9 cellular contexts compared by ENCODE assay signal in genomic region chr2:241791385-241791784, GRCh38. TPM values are rescaled to one million over a fixed set of nuclear protein-coding genes. Genes with fewer than 3 reads are reported as not detected.
A peak's percentile ranks its signal among the peaks of the same experiment; 100 is the strongest.
DNase-seq lines count a peak whose midpoint lies in the region; ATAC-seq, FAIRE-seq and TF ChIP-seq lines count a peak whose summit lies in the region.
"Not testable (repeated sequence)": the region's sequence is repeated elsewhere in the genome, so short reads cannot be mapped to it uniquely, and the experiment has no call there.
"Had no signal": no experiment of that assay in that cellular context is flagged by ENCODE, and none has a peak within 500 bp of the region (broad histone marks: within the 10 kb centered on the region; RNA-seq: fewer than 3 reads in every experiment).

No MANE protein-coding gene starts in this region.

- not testable (repeated sequence) for H3K79me2 ChIP-seq in HCT116 (ENCODE audit: insufficient read depth, low read length); PC-3 (ENCODE audit: low read length); mammary epithelial cell (ENCODE audit: insufficient read depth, low read length); HepG2 (ENCODE audit: insufficient read depth, low read length)

- not testable (repeated sequence) for H3K27me3 ChIP-seq in HCT116 (ENCODE audit: insufficient read depth, low read length); PC-3 (ENCODE audit: low read length); mammary epithelial cell (ENCODE audit: insufficient read depth, low read length); HepG2 (ENCODE audit: control insufficient read depth in 1 of 2, insufficient read depth in 2 of 2, low read length in 2 of 2)

- intact Hi-C loops in HCT116 (cut with micrococcal nuclease); PC-3 (cut with micrococcal nuclease); mammary epithelial cell (cut with micrococcal nuclease); HepG2 (cut with micrococcal nuclease; ENCODE audit: unreplicated experiment): not testable (repeated sequence)

- not testable (repeated sequence) for H3K36me3 ChIP-seq in HCT116 (ENCODE audit: control insufficient read depth in 1 of 2, insufficient read depth in 2 of 2, low read length in 2 of 2); PC-3 (ENCODE audit: low read depth, low read length); mammary epithelial cell (ENCODE audit: insufficient read depth, low read length); HepG2 (replicated peaks in 1 of 2; ENCODE audit: control insufficient read depth in 1 of 2, insufficient read depth in 2 of 2, low read length in 2 of 2)

- CTCF ChIA-PET in HCT116 (lab: Charles Lee); PC-3 (lab: Charles Lee); mammary epithelial cell (lab: Charles Lee; ENCODE audit: low non-redundant PET); HepG2 (lab: Yijun Ruan, JAX; ENCODE audit: low intra/inter-chr PET ratio, low total read pairs): not testable (repeated sequence)

- not testable (repeated sequence) for H3K9ac ChIP-seq in HCT116 (ENCODE audit: low read length); PC-3 (ENCODE audit: low read length); mammary epithelial cell (ENCODE audit: insufficient read depth, low read length); HepG2 (ENCODE audit: insufficient read depth, low read depth, low read length)

- peak overlapping the region; percentile 61 for H3K4me2 ChIP-seq in HCT116 (ENCODE audit: low read length)
- not testable (repeated sequence) for H3K4me2 ChIP-seq in PC-3 (ENCODE audit: low read length); mammary epithelial cell (ENCODE audit: insufficient read depth, low read depth, low read length); HepG2 (ENCODE audit: low read depth, low read length)

- not testable (repeated sequence) for H3K27ac ChIP-seq in HCT116 (ENCODE audit: low read depth, low read length); PC-3 (ENCODE audit: low read length); mammary epithelial cell (ENCODE audit: insufficient read depth, low read depth, low read length); HepG2 (ENCODE audit: extremely low read length, insufficient read depth, low read length)

- not testable (repeated sequence) for TF ChIP-seq CTCF in HCT116 (IDR thresholded peaks at IDR 0.05 in 2 of 3, conservative IDR thresholded peaks at IDR 0.05 in 1 of 3; ENCODE audit: borderline replicate concordance in 1 of 3, insufficient read depth in 1 of 3, low read depth in 2 of 3, low read length in 2 of 3); PC-3 (conservative IDR thresholded peaks at IDR 0.05; ENCODE audit: low read depth, low read length); mammary epithelial cell (conservative IDR thresholded peaks at IDR 0.05 in 1 of 2, IDR thresholded peaks at IDR 0.05 in 1 of 2; ENCODE audit: extremely low read depth in 1 of 2, insufficient read depth in 1 of 2, low read depth in 1 of 2, low read length in 2 of 2); fibroblast of the aortic adventitia (IDR thresholded peaks at IDR 0.05; ENCODE audit: insufficient read depth, low read length); HepG2 (CRISPR knock-in tag; IDR thresholded peaks at IDR 0.05)

- RAD21 ChIA-PET in HCT116 (lab: Charles Lee; ENCODE audit: low non-redundant PET in 1 of 2, low total read pairs in 2 of 2, uncharacterized antibody in 2 of 2, unreplicated experiment in 2 of 2) = not testable (repeated sequence)

- not testable (repeated sequence) for H4K20me1 ChIP-seq in HCT116 (ENCODE audit: insufficient read depth); PC-3 (ENCODE audit: low read length); mammary epithelial cell (ENCODE audit: insufficient read depth, low read length); HepG2 (ENCODE audit: insufficient read depth, low read length)

- not testable (repeated sequence) for BruUV-seq in HCT116 (replicated peaks; lab: Mats Ljungman, UMichigan); PC-3 (replicated peaks; lab: Mats Ljungman, UMichigan); mammary epithelial cell (replicated peaks; lab: Mats Ljungman, UMichigan); HepG2 (replicated peaks; lab: Mats Ljungman, UMichigan)

- H3K9me3 ChIP-seq in HCT116 (ENCODE audit: control insufficient read depth in 1 of 2, insufficient read depth in 1 of 2, low read depth in 1 of 2, low read length in 2 of 2); PC-3 (ENCODE audit: low read length); mammary epithelial cell (replicated peaks; ENCODE audit: insufficient read depth, low read length); HepG2 (ENCODE audit: low read length): not testable (repeated sequence)

- WGBS in mammary epithelial cell (ENCODE audit: low coverage, missing lambda C conversion rate) = 6% methylated on average over 3 of the region's 3 CpGs
- WGBS in HepG2 (ENCODE audit: low lambda C conversion rate) = 53% methylated on average over 3 of the region's 3 CpGs

- dilution Hi-C loops in mammary epithelial cell (cut with HindIII; ENCODE audit: low sequenced_read_pairs) = not testable (repeated sequence)

- not testable (repeated sequence) for H3F3A ChIP-seq in PC-3 (ENCODE audit: low read length, unreplicated experiment)

- not testable (repeated sequence) for H3K4me3 ChIP-seq in HCT116 (replicated peaks in 1 of 2; ENCODE audit: low read depth in 1 of 2, low read length in 2 of 2); PC-3 (ENCODE audit: low read length); mammary epithelial cell (replicated peaks in 1 of 3; ENCODE audit: insufficient read depth in 1 of 3, low read depth in 2 of 3, low read length in 3 of 3); fibroblast of the aortic adventitia (ENCODE audit: low read depth, low read length); HepG2 (replicated peaks in 1 of 3; ENCODE audit: insufficient read depth in 1 of 3, low read depth in 2 of 3, low read length in 3 of 3)

- FAIRE-seq in HepG2 (lab: Jason Lieb, UNC) = not testable (repeated sequence)

- not testable (repeated sequence) for TF ChIP-seq RAD21 in HCT116 (IDR thresholded peaks at IDR 0.05; ENCODE audit: low read depth); HepG2 (CRISPR knock-in tag; IDR thresholded peaks at IDR 0.05)

- H3K4me1 ChIP-seq in HCT116 (ENCODE audit: control insufficient read depth in 1 of 2, insufficient read depth in 2 of 2, low read length in 2 of 2) (peaks cover 21 to 31% of the 10 kb centered on the region in 2 experiments), HepG2 (ENCODE audit: insufficient read depth, low read length) (peaks cover 20% of the 10 kb centered on the region)
- not testable (repeated sequence) for H3K4me1 ChIP-seq in PC-3 (ENCODE audit: insufficient read depth, low read length); mammary epithelial cell (ENCODE audit: insufficient read depth, low read length)

- H2AFZ ChIP-seq in HCT116 (ENCODE audit: low read depth, low read length, poor library complexity, severe bottlenecking); PC-3 (ENCODE audit: low read length); mammary epithelial cell (ENCODE audit: low read depth, low read length); HepG2 (ENCODE audit: low read length): not testable (repeated sequence)

- not testable (repeated sequence) for TF ChIP-seq EP300 in HepG2 (IDR thresholded peaks at IDR 0.05; ENCODE audit: low read depth in 2 of 2, low read length in 2 of 2); HepG2 (CRISPR knock-in tag; IDR thresholded peaks at IDR 0.05; ENCODE audit: borderline replicate concordance)

- peak; percentile 64 for ATAC-seq in HCT116
- not testable (repeated sequence) for ATAC-seq in PC-3, HepG2

- H3K9me2 ChIP-seq in HCT116 (ENCODE audit: insufficient read depth); PC-3 (replicated peaks; ENCODE audit: low read length): not testable (repeated sequence)

- not testable (repeated sequence) for TF ChIP-seq POLR2A in HCT116 (IDR thresholded peaks at IDR 0.05; ENCODE audit: borderline replicate concordance, extremely low read depth, insufficient read depth, insufficient read length); HepG2 (IDR thresholded peaks at IDR 0.05; ENCODE audit: insufficient read depth in 1 of 2, low read depth in 2 of 2, low read length in 2 of 2)

- POLR2A ChIA-PET in HCT116 (lab: Charles Lee); PC-3 (lab: Charles Lee; ENCODE audit: unreplicated experiment): not testable (repeated sequence)
- POLR2A ChIA-PET in HepG2 (lab: Yijun Ruan, JAX) = interaction anchor here (12.8 kb wide), 1 partner anchor 18 kb away, joined by 100 read pairs; no protein-coding TSS in a partner anchor

- in situ Hi-C loops in mammary epithelial cell (cut with MboI; ENCODE audit: low sequenced_read_pairs in 2 of 2); HepG2 (cut with HindIII; ENCODE audit: extremely low pct_ligation_motif_present, low pct_unique_long_range_greater_than_20kb): not testable (repeated sequence)

- DNase-seq in A172 (ENCODE audit: low spot score) (peak; percentile 81), HCT116 (ENCODE audit: low read depth, low spot score) (peak; percentile 10), PC-3 (peak; percentile 59), SW480 (ENCODE audit: low spot score) (peak; percentile 56), mammary epithelial cell (peak; percentile 19), fibroblast of the aortic adventitia (ENCODE audit: low read depth) (peak; percentile 66)
- not testable (repeated sequence) for DNase-seq in HepG2 (ENCODE audit: low spot score)

RNA-seq across cellular contexts. Expression of gene GAL3ST2, which starts 14.8 kb away (rescaled TPM):
- not detected in 2 replicates for total RNA-seq in A172 (2014; rRNA removed; shearing (Covaris generic))
- total RNA-seq in HCT116 (2021; ENCODE audit: unreplicated experiment) (0.44 TPM), PC-3 (2014; rRNA removed) (not detected in 2 replicates), mammary epithelial cell (not detected), fibroblast of the aortic adventitia (ENCODE audit: low replicate concordance) (0.25 TPM in 1 of 2 replicates, not detected in the other), HepG2 (2016; rRNA removed; fragmentation: Illumina TruSeq; extraction: Trizol) (0.20 and 0.72 TPM in 2 replicates)
- polyA plus RNA-seq in HCT116 (2012) = 0.10 and 0.25 TPM in 2 replicates
- polyA plus RNA-seq in mammary epithelial cell (not detected), HepG2 (2011; rRNA removed) (0.17 and 0.30 TPM in 2 replicates)
- polyA minus RNA-seq in mammary epithelial cell = not detected
- 0.30 TPM in 1 of 2 replicates, not detected in the other for total RNA-seq in HepG2 (2016; cell fraction: cytosol; rRNA removed; fragmentation: Illumina TruSeq; extraction: Trizol; ENCODE audit: low read depth)
- total RNA-seq in HepG2 (2016; cell fraction: insoluble cytoplasmic fraction; rRNA removed; fragmentation: Illumina TruSeq; extraction: Trizol) = 0.32 and 0.36 TPM in 2 replicates
- 0.34 and 0.52 TPM in 2 replicates for total RNA-seq in HepG2 (2016; cell fraction: membrane; rRNA removed; fragmentation: Illumina TruSeq; extraction: Trizol)
- 0.72 and 0.75 TPM in 2 replicates for total RNA-seq in HepG2 (2016; cell fraction: nucleus; rRNA removed; fragmentation: Illumina TruSeq; extraction: Trizol)
- polyA plus RNA-seq in HepG2 (2011; cell fraction: cytosol; rRNA removed) = 0.14 and 0.27 TPM in 2 replicates
- polyA plus RNA-seq in HepG2 (2011; cell fraction: nucleus; rRNA removed) = 4.0 and 5.9 TPM in 2 replicates
- 0.87 and 1.1 TPM in 2 replicates for polyA plus RNA-seq in HepG2 (2012)
- polyA plus RNA-seq in HepG2 (2016; cell fraction: cytosol; fragmentation: Illumina TruSeq; extraction: Trizol; ENCODE audit: low read depth) = 0.07 TPM in 1 of 2 replicates, not detected in the other
- polyA plus RNA-seq in HepG2 (2016; cell fraction: insoluble cytoplasmic fraction; fragmentation: Illumina TruSeq; extraction: Trizol; ENCODE audit: low read depth) = 0.29 and 0.79 TPM in 2 replicates
- polyA plus RNA-seq in HepG2 (2016; cell fraction: membrane; fragmentation: Illumina TruSeq; extraction: Trizol; ENCODE audit: low read depth) = 0.31 and 0.40 TPM in 2 replicates
- 2.5 and 3.4 TPM in 2 replicates for polyA plus RNA-seq in HepG2 (2016; cell fraction: nucleus; fragmentation: Illumina TruSeq; extraction: Trizol; ENCODE audit: insufficient read depth, low read depth)
- 2.6 TPM in 1 of 2 replicates, not detected in the other for polyA minus RNA-seq in HepG2 (2011; rRNA and poly(A)+ RNA removed; ENCODE audit: low replicate concordance)
- 1.1 and 1.4 TPM in 2 replicates for polyA minus RNA-seq in HepG2 (2011; cell fraction: cytosol; rRNA and poly(A)+ RNA removed)
- polyA minus RNA-seq in HepG2 (2011; cell fraction: nucleus; rRNA and poly(A)+ RNA removed) = 1.9 and 2.1 TPM in 2 replicates
- total RNA-seq: HT-29 had no signal
- polyA plus RNA-seq: AG04450 had no signal

RNA-seq across cellular contexts. Expression of gene NEU4, which starts 17.6 kb away (rescaled TPM):
- 0.22 TPM in 1 of 2 replicates, not detected in the other for total RNA-seq in A172 (2014; rRNA removed; shearing (Covaris generic))
- total RNA-seq in HCT116 (2021; ENCODE audit: unreplicated experiment) (0.34 TPM), PC-3 (2014; rRNA removed) (not detected in 2 replicates), mammary epithelial cell (not detected), fibroblast of the aortic adventitia (ENCODE audit: low replicate concordance) (not detected in 2 replicates), HepG2 (2016; rRNA removed; fragmentation: Illumina TruSeq; extraction: Trizol) (104 and 107 TPM in 2 replicates)
- 0.05 and 0.09 TPM in 2 replicates for polyA plus RNA-seq in HCT116 (2012)
- polyA plus RNA-seq in mammary epithelial cell (not detected), HepG2 (2011; rRNA removed) (53.5 and 71.4 TPM in 2 replicates)
- polyA minus RNA-seq in mammary epithelial cell = not detected
- total RNA-seq in HepG2 (2016; cell fraction: cytosol; rRNA removed; fragmentation: Illumina TruSeq; extraction: Trizol; ENCODE audit: low read depth) = 27.0 and 30.1 TPM in 2 replicates
- total RNA-seq in HepG2 (2016; cell fraction: insoluble cytoplasmic fraction; rRNA removed; fragmentation: Illumina TruSeq; extraction: Trizol) = 108 and 118 TPM in 2 replicates
- total RNA-seq in HepG2 (2016; cell fraction: membrane; rRNA removed; fragmentation: Illumina TruSeq; extraction: Trizol) = 67.8 and 70.6 TPM in 2 replicates
- 43.9 and 53.0 TPM in 2 replicates for total RNA-seq in HepG2 (2016; cell fraction: nucleus; rRNA removed; fragmentation: Illumina TruSeq; extraction: Trizol)
- 52.8 and 126 TPM in 2 replicates for polyA plus RNA-seq in HepG2 (2011; cell fraction: cytosol; rRNA removed)
- polyA plus RNA-seq in HepG2 (2011; cell fraction: nucleus; rRNA removed) = 167 and 187 TPM in 2 replicates
- 34.5 and 40.6 TPM in 2 replicates for polyA plus RNA-seq in HepG2 (2012)
- polyA plus RNA-seq in HepG2 (2016; cell fraction: cytosol; fragmentation: Illumina TruSeq; extraction: Trizol; ENCODE audit: low read depth) = 23.8 and 25.7 TPM in 2 replicates
- polyA plus RNA-seq in HepG2 (2016; cell fraction: insoluble cytoplasmic fraction; fragmentation: Illumina TruSeq; extraction: Trizol; ENCODE audit: low read depth) = 96.8 and 121 TPM in 2 replicates
- 48.5 and 51.3 TPM in 2 replicates for polyA plus RNA-seq in HepG2 (2016; cell fraction: membrane; fragmentation: Illumina TruSeq; extraction: Trizol; ENCODE audit: low read depth)
- polyA plus RNA-seq in HepG2 (2016; cell fraction: nucleus; fragmentation: Illumina TruSeq; extraction: Trizol; ENCODE audit: insufficient read depth, low read depth) = 84.0 and 95.2 TPM in 2 replicates
- 114 TPM in 1 of 2 replicates, not detected in the other for polyA minus RNA-seq in HepG2 (2011; rRNA and poly(A)+ RNA removed; ENCODE audit: low replicate concordance)
- 45.5 and 50.7 TPM in 2 replicates for polyA minus RNA-seq in HepG2 (2011; cell fraction: cytosol; rRNA and poly(A)+ RNA removed)
- polyA minus RNA-seq in HepG2 (2011; cell fraction: nucleus; rRNA and poly(A)+ RNA removed) = 32.4 and 35.0 TPM in 2 replicates
- polyA plus RNA-seq: AG04450 had no signal

RNA-seq across cellular contexts. Expression of gene D2HGDH, which starts 57.0 kb away (rescaled TPM):
- 12.6 and 14.6 TPM in 2 replicates for total RNA-seq in A172 (2014; rRNA removed; shearing (Covaris generic))
- total RNA-seq in HCT116 (2021; ENCODE audit: unreplicated experiment) (46.3 TPM), PC-3 (2014; rRNA removed) (28.5 and 51.2 TPM in 2 replicates), mammary epithelial cell (10 to 100 TPM; 13.8 to 27.2 TPM), fibroblast of the aortic adventitia (ENCODE audit: low replicate concordance) (9.3 and 44.1 TPM in 2 replicates), HepG2 (2016; rRNA removed; fragmentation: Illumina TruSeq; extraction: Trizol) (10.2 and 20.3 TPM in 2 replicates)
- polyA plus RNA-seq in HCT116 (2012) = 25.8 and 32.0 TPM in 2 replicates
- polyA plus RNA-seq in mammary epithelial cell (8.2 TPM), HepG2 (2011; rRNA removed) (19.2 and 20.5 TPM in 2 replicates)
- polyA minus RNA-seq in mammary epithelial cell = 2.3 TPM
- total RNA-seq in HepG2 (2016; cell fraction: cytosol; rRNA removed; fragmentation: Illumina TruSeq; extraction: Trizol; ENCODE audit: low read depth) = 5.4 and 6.4 TPM in 2 replicates
- total RNA-seq in HepG2 (2016; cell fraction: insoluble cytoplasmic fraction; rRNA removed; fragmentation: Illumina TruSeq; extraction: Trizol) = 9.1 and 22.3 TPM in 2 replicates
- 6.5 and 7.3 TPM in 2 replicates for total RNA-seq in HepG2 (2016; cell fraction: membrane; rRNA removed; fragmentation: Illumina TruSeq; extraction: Trizol)
- 18.0 and 21.4 TPM in 2 replicates for total RNA-seq in HepG2 (2016; cell fraction: nucleus; rRNA removed; fragmentation: Illumina TruSeq; extraction: Trizol)
- polyA plus RNA-seq in HepG2 (2011; cell fraction: cytosol; rRNA removed) = 6.4 and 12.2 TPM in 2 replicates
- polyA plus RNA-seq in HepG2 (2011; cell fraction: nucleus; rRNA removed) = 166 and 260 TPM in 2 replicates
- polyA plus RNA-seq in HepG2 (2012) = 16.1 and 26.4 TPM in 2 replicates
- polyA plus RNA-seq in HepG2 (2016; cell fraction: cytosol; fragmentation: Illumina TruSeq; extraction: Trizol; ENCODE audit: low read depth) = 1.4 and 1.5 TPM in 2 replicates
- polyA plus RNA-seq in HepG2 (2016; cell fraction: insoluble cytoplasmic fraction; fragmentation: Illumina TruSeq; extraction: Trizol; ENCODE audit: low read depth) = 7.6 and 10.2 TPM in 2 replicates
- polyA plus RNA-seq in HepG2 (2016; cell fraction: membrane; fragmentation: Illumina TruSeq; extraction: Trizol; ENCODE audit: low read depth) = 3.0 and 3.4 TPM in 2 replicates
- 52.5 and 55.5 TPM in 2 replicates for polyA plus RNA-seq in HepG2 (2016; cell fraction: nucleus; fragmentation: Illumina TruSeq; extraction: Trizol; ENCODE audit: insufficient read depth, low read depth)
- 12.2 and 16.0 TPM in 2 replicates for polyA minus RNA-seq in HepG2 (2011; rRNA and poly(A)+ RNA removed; ENCODE audit: low replicate concordance)
- polyA minus RNA-seq in HepG2 (2011; cell fraction: cytosol; rRNA and poly(A)+ RNA removed) = 6.7 and 8.6 TPM in 2 replicates
- polyA minus RNA-seq in HepG2 (2011; cell fraction: nucleus; rRNA and poly(A)+ RNA removed) = 21.5 and 26.5 TPM in 2 replicates

Comparison
In these comparisons a context has a peak if more than half of its experiments do, and no peak if none do; other contexts are left out.
1. RNA of gene NEU4, which starts 17.6 kb away (total RNA-seq): 27.0 to 118 TPM in HepG2; 0.34 TPM in HCT116 (single experiment), not detected in mammary epithelial cell, 0.22 TPM in A172, not detected in PC-3 and not detected in fibroblast of the aortic adventitia; every median in the first group is over 10 times any median in the second.